In the genomic region with DNA sequence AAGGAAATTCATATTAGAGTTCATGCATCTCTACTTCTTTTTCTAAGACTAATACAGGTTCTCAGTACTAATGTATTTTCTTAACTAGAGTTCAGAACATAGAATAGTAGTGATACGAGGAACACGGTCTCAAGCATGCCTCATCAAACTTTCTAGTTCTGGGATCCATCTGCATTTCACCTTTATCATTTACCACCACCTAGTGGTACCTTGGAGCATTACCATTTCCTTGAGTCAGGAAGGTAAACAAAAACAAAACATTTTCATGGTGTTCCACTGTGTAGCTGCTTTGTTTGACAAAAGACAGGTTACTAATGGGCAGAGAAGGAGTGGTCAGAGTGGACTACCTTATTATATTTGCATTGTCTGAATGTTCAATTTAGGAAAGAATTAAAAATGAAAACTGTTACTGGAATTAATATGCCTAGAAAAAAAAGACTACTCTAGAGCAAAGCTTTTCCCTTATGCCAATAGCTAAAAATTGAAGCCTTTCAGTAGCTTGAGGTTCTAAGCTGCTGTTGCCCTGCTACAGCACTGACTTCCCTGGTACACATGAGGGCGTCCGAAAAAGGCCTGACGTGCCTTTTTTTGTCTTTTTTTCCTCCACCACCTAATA, we compare ENCODE assay signal across 8 cellular contexts. TPM values are rescaled to one million over a fixed set of nuclear protein-coding genes. Genes with fewer than 3 reads are reported as not detected.
DNase-seq lines count a peak whose midpoint lies in the region; ATAC-seq and TF ChIP-seq lines count a peak whose summit lies in the region.

No MANE protein-coding gene starts in this region.

- H3K9me3 ChIP-seq in cardiac muscle cell (ENCODE audit: low read depth) (no peaks in the 10 kb centered on the region), psoas muscle (no peaks in the 10 kb centered on the region)

- CTCF ChIA-PET in activated CD4-positive, alpha-beta memory T cell treated with anti-CD3 and anti-CD28 coated beads, Interleukin-2, amount 10 ng/mL, durations not matched to agents 7 days and 5 days (lab: Charles Lee), result interaction anchor here (0.7 to 10.3 kb wide), 19 partner anchors 10 to 153 kb away, joined by 3 to 314 read pairs (median 6); a partner anchor contains a TSS

- POLR2A ChIA-PET in activated CD4-positive, alpha-beta memory T cell treated with anti-CD3 and anti-CD28 coated beads, Interleukin-2, amount 10 ng/mL, durations not matched to agents 7 days and 5 days (lab: Charles Lee), result interaction anchor here (0.6 to 2.1 kb wide), 3 partner anchors 10 to 141 kb away, joined by 3 to 11 read pairs (median 3); no protein-coding TSS in a partner anchor

- peak; percentile 63 for DNase-seq in GM03348 (ENCODE audit: low spot score)
- peak; percentile 63 for DNase-seq in NCI-H2196 (lab: John Stamatoyannopoulos, UW; ENCODE audit: unreplicated experiment)
- DNase-seq in activated CD4-positive, alpha-beta memory T cell treated with anti-CD3 and anti-CD28 coated beads, Interleukin-2, amount 10 ng/mL, durations not matched to agents 7 days and 5 days, result no peak
- peak; percentile 58 to 72 for DNase-seq in cardiac muscle cell (ENCODE audit: low read depth in 1 of 2, low spot score in 1 of 2)
- no peak for DNase-seq in psoas muscle
- no peak for DNase-seq in T-helper 2 cell treated with Interferon-gamma antibody and Interleukin-4, amounts not matched to agents 5 μg/mL and 100 μg/mL, for 36 hours (ENCODE audit: low spot score)

- H3K36me3 ChIP-seq in cardiac muscle cell, result peaks cover 39% of the 10 kb centered on the region
- H3K36me3 ChIP-seq in psoas muscle (ENCODE audit: insufficient read depth in 1 of 2, low read depth in 1 of 2), result peaks cover 4 to 50% of the 10 kb centered on the region in 2 donors

- H3K4me1 Mint-ChIP-seq in activated CD4-positive, alpha-beta memory T cell treated with anti-CD3 and anti-CD28 coated beads, Interleukin-2, amount 10 ng/mL, durations not matched to agents 7 days and 5 days, result peaks cover 45% of the 10 kb centered on the region
- H3K4me1 Mint-ChIP-seq in T-helper 2 cell treated with Interferon-gamma antibody and Interleukin-4, amounts not matched to agents 5 μg/mL and 100 μg/mL, for 36 hours (ENCODE audit: low read depth), result peaks cover 48% of the 10 kb centered on the region

- 56 to 61% (median 58%) methylated on average over 5 of the region's 5 CpGs for WGBS in psoas muscle, 3 donors

- TF ChIP-seq CTCF in 22Rv1 (IDR thresholded peaks at IDR 0.05) (peak; percentile 96), cardiac muscle cell (IDR thresholded peaks at IDR 0.05; ENCODE audit: low read depth, low read length) (peak; percentile 75), psoas muscle (IDR thresholded peaks at IDR 0.05) (peak; percentile 93)

- H3K4me1 ChIP-seq in cardiac muscle cell (ENCODE audit: low read depth) (peaks cover 5% of the 10 kb centered on the region), psoas muscle (no peaks in the 10 kb centered on the region)

- no peaks in the 10 kb centered on the region for H3K9me3 Mint-ChIP-seq in activated CD4-positive, alpha-beta memory T cell treated with anti-CD3 and anti-CD28 coated beads, Interleukin-2, amount 10 ng/mL, durations not matched to agents 7 days and 5 days
- no peaks in the 10 kb centered on the region for H3K9me3 Mint-ChIP-seq in T-helper 2 cell treated with Interferon-gamma antibody and Interleukin-4, amounts not matched to agents 5 μg/mL and 100 μg/mL, for 36 hours

- ATAC-seq in HG03095 (IDR thresholded peaks at IDR 0.05; ENCODE audit: unreplicated experiment) (peak; percentile 69), psoas muscle (peak; percentile 75 to 95 (median 88))

- peak overlapping the region; percentile 97 for H3K27ac ChIP-seq in 22Rv1
- no peak overlapping the region for H3K27ac ChIP-seq in cardiac muscle cell
- no peak overlapping the region for H3K27ac ChIP-seq in psoas muscle

- no peaks in the 10 kb centered on the region for H3K27me3 Mint-ChIP-seq in activated CD4-positive, alpha-beta memory T cell treated with anti-CD3 and anti-CD28 coated beads, Interleukin-2, amount 10 ng/mL, durations not matched to agents 7 days and 5 days
- H3K27me3 Mint-ChIP-seq in T-helper 2 cell treated with Interferon-gamma antibody and Interleukin-4, amounts not matched to agents 5 μg/mL and 100 μg/mL, for 36 hours (ENCODE audit: low read depth), result no peaks in the 10 kb centered on the region

- H3K27me3 ChIP-seq in cardiac muscle cell (no peaks in the 10 kb centered on the region), psoas muscle (ENCODE audit: insufficient read depth in 3 of 3, low read length in 2 of 3) (no peaks in the 10 kb centered on the region)

- H3K4me3 ChIP-seq in cardiac muscle cell (no peak overlapping the region), psoas muscle (no peak overlapping the region)

- peak overlapping the region; percentile 36 for H3K27ac Mint-ChIP-seq in activated CD4-positive, alpha-beta memory T cell treated with anti-CD3 and anti-CD28 coated beads, Interleukin-2, amount 10 ng/mL, durations not matched to agents 7 days and 5 days
- H3K27ac Mint-ChIP-seq in T-helper 2 cell treated with Interferon-gamma antibody and Interleukin-4, amounts not matched to agents 5 μg/mL and 100 μg/mL, for 36 hours, result no peak overlapping the region

- peaks cover 46% of the 10 kb centered on the region for H3K36me3 Mint-ChIP-seq in activated CD4-positive, alpha-beta memory T cell treated with anti-CD3 and anti-CD28 coated beads, Interleukin-2, amount 10 ng/mL, durations not matched to agents 7 days and 5 days (ENCODE audit: low read depth)
- H3K36me3 Mint-ChIP-seq in T-helper 2 cell treated with Interferon-gamma antibody and Interleukin-4, amounts not matched to agents 5 μg/mL and 100 μg/mL, for 36 hours (ENCODE audit: low read depth), result peaks cover 57% of the 10 kb centered on the region

- no peak overlapping the region for H3K4me3 Mint-ChIP-seq in activated CD4-positive, alpha-beta memory T cell treated with anti-CD3 and anti-CD28 coated beads, Interleukin-2, amount 10 ng/mL, durations not matched to agents 7 days and 5 days
- no peak overlapping the region for H3K4me3 Mint-ChIP-seq in T-helper 2 cell treated with Interferon-gamma antibody and Interleukin-4, amounts not matched to agents 5 μg/mL and 100 μg/mL, for 36 hours

- intact Hi-C loops in psoas muscle (cut with DNase I), result loop anchor here (1.0 to 5.0 kb wide), 3 partner anchors 115 to 322 kb away; a partner anchor contains a TSS

RNA-seq across cellular contexts. Expression of a gene that starts 44.5 kb away (rescaled TPM):
- total RNA-seq in activated CD4-positive, alpha-beta memory T cell treated with anti-CD3 and anti-CD28 coated beads, Interleukin-2, amount 10 ng/mL, durations not matched to agents 7 days and 5 days, result 10 to 100 TPM; 24.4 to 28.9 TPM
- 55.4 and 72.2 TPM in 2 replicates for total RNA-seq in cardiac muscle cell
- 95.3 and 111 TPM in 2 replicates for polyA plus RNA-seq in cardiac muscle cell
- total RNA-seq in psoas muscle, result 10 to 100 TPM; 11.1 to 16.3 (median 14.4) TPM
- 10 to 100 TPM; 14.1 to 28.5 (median 23.8) TPM for polyA plus RNA-seq in psoas muscle

Comparison
In these comparisons a context has a peak if more than half of its experiments do, and no peak if none do; other contexts are left out.
1. DNase-seq: peak in GM03348 (single experiment), NCI-H2196 (single experiment) and cardiac muscle cell (2 of 2); none in activated CD4-positive, alpha-beta memory T cell treated with anti-CD3 and anti-CD28 coated beads, Interleukin-2, amount 10 ng/mL, durations not matched to agents 7 days and 5 days (single experiment), psoas muscle (0 of 2) and T-helper 2 cell treated with Interferon-gamma antibody and Interleukin-4, amounts not matched to agents 5 μg/mL and 100 μg/mL, for 36 hours (single experiment).
2. Peak in every context shown above with its lines, with median percentiles within 50 percentile points of each other: CTCF ChIP-seq.